In the genomic region with DNA sequence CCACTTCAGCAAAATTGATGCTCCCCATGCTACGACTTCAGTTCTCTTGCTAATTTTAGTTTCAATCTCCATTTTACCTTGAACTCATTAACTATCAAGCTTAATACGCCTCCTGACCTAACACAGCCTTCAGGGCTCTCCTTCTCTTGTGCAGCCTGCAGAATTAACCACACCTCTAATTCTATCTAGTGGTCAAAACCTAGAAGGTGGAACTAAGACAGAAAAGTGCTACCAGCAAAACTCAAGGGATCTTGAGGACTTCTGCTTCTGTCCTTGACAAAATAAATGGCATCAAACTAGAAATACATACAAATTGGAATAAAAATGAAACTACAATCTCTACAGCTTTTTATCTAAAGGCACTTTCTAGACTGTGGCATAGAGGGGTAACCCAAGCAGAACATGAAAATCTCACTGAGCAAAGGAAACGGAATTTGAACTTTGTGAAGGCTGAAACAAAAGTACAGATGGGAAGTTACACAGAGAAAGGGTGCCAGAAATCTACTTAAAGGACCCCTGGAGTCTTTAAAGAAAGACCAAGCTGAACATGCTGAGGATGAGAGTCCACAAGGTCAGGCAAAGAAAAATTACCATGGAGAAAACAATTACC, we compare ENCODE assay signal across 15 cellular contexts. TPM values are rescaled to one million over a fixed set of nuclear protein-coding genes. Genes with fewer than 3 reads are reported as not detected.
DNase-seq lines count a peak whose midpoint lies in the region; ATAC-seq and TF ChIP-seq lines count a peak whose summit lies in the region.
"Had no signal": no experiment of that assay in that cellular context is flagged by ENCODE, and none has a peak within 500 bp of the region (broad histone marks: within the 10 kb centered on the region; RNA-seq: fewer than 3 reads in every experiment).

No MANE protein-coding gene starts in this region.

- ATAC-seq in GM19463 (IDR thresholded peaks at IDR 0.05; ENCODE audit: unreplicated experiment), result peak; percentile 64
- ATAC-seq: HepG2 had no signal

- H3K4me1 Mint-ChIP-seq in activated naive CD8-positive, alpha-beta T cell (ENCODE audit: low read depth), result peaks cover 48% of the 10 kb centered on the region
- H3K4me1 Mint-ChIP-seq in activated naive CD8-positive, alpha-beta T cell treated with anti-CD3 and anti-CD28 coated beads for 36 hours, result peaks cover 26% of the 10 kb centered on the region

- no peak for TF ChIP-seq CTCF in astrocyte of the cerebellum (IDR thresholded peaks at IDR 0.05; ENCODE audit: low read depth, low read length, missing control alignments)

- in situ Hi-C loops in astrocyte of the cerebellum (cut with HindIII; ENCODE audit: low sequenced_read_pairs), result no loop called here
- in situ Hi-C loops in ACHN (cut with HindIII; ENCODE audit: low pct_ligation_motif_present, low pct_unique_long_range_greater_than_20kb, low sequenced_read_pairs), result no loop called here

- H3K36me3 ChIP-seq in MG63, result peaks cover under 1% of the 10 kb centered on the region; the same call in 1 of the 2 replicates

- no peaks in the 10 kb centered on the region for H3K27me3 Mint-ChIP-seq in activated naive CD8-positive, alpha-beta T cell
- H3K27me3 Mint-ChIP-seq in activated naive CD8-positive, alpha-beta T cell treated with anti-CD3 and anti-CD28 coated beads for 36 hours, result no peaks in the 10 kb centered on the region

- no peak for DNase-seq in activated naive CD8-positive, alpha-beta T cell treated with anti-CD3 and anti-CD28 coated beads for 36 hours
- DNase-seq in astrocyte of the cerebellum (ENCODE audit: low read depth), result peak; percentile 2
- DNase-seq in SIG-M5 treated with dmso at 0.1 percent for 504 hours (lab: John Stamatoyannopoulos, UW; ENCODE audit: unreplicated experiment), result no peak
- DNase-seq in ACHN, result no peak
- no peak for DNase-seq in SKM-1 treated with dmso at 0.1 percent for 144 hours (lab: John Stamatoyannopoulos, UW; ENCODE audit: unreplicated experiment)
- no peak for DNase-seq in MG63
- DNase-seq: H7, NCI-H1930, NCI-H2171 treated with DMSO at 0.1 percent for 48 hours, NCI-H774, PC-9 had no signal

- H3K36me3 Mint-ChIP-seq in activated naive CD8-positive, alpha-beta T cell, result peaks cover 22% of the 10 kb centered on the region
- peaks cover 40% of the 10 kb centered on the region for H3K36me3 Mint-ChIP-seq in activated naive CD8-positive, alpha-beta T cell treated with anti-CD3 and anti-CD28 coated beads for 36 hours

- H3K4me3 ChIP-seq in astrocyte of the cerebellum (ENCODE audit: low read depth, low read length) (no peak overlapping the region), MG63 (no peak overlapping the region)
- H3K4me3 ChIP-seq: PC-9, SK-N-MC had no signal

- H3K9me3 ChIP-seq in MG63, result no peaks in the 10 kb centered on the region; the same call in 1 of the 2 replicates

- H3K9me3 Mint-ChIP-seq in activated naive CD8-positive, alpha-beta T cell (ENCODE audit: low read depth), result no peaks in the 10 kb centered on the region
- H3K9me3 Mint-ChIP-seq in activated naive CD8-positive, alpha-beta T cell treated with anti-CD3 and anti-CD28 coated beads for 36 hours, result no peaks in the 10 kb centered on the region

- peak overlapping the region; percentile 1 for H3K27ac Mint-ChIP-seq in activated naive CD8-positive, alpha-beta T cell
- H3K27ac Mint-ChIP-seq in activated naive CD8-positive, alpha-beta T cell treated with anti-CD3 and anti-CD28 coated beads for 36 hours, result no peak overlapping the region

- H3K27me3 ChIP-seq in MG63, result no peaks in the 10 kb centered on the region

- H3K4me3 Mint-ChIP-seq in activated naive CD8-positive, alpha-beta T cell, result no peak overlapping the region
- H3K4me3 Mint-ChIP-seq in activated naive CD8-positive, alpha-beta T cell treated with anti-CD3 and anti-CD28 coated beads for 36 hours, result no peak overlapping the region

RNA-seq across cellular contexts. Expression of gene CWF19L2, which starts 10.7 kb away (rescaled TPM):
- total RNA-seq in activated naive CD8-positive, alpha-beta T cell treated with anti-CD3 and anti-CD28 coated beads for 36 hours, result 10 to 100 TPM; 12.8 to 13.5 TPM
- 3.7 and 10.6 TPM in 2 replicates for total RNA-seq in MG63 (2014; rRNA removed; shearing (Covaris generic); ENCODE audit: low replicate concordance)
